Comparison of ENCODE assay signal across 9 cellular contexts in the genomic region with DNA sequence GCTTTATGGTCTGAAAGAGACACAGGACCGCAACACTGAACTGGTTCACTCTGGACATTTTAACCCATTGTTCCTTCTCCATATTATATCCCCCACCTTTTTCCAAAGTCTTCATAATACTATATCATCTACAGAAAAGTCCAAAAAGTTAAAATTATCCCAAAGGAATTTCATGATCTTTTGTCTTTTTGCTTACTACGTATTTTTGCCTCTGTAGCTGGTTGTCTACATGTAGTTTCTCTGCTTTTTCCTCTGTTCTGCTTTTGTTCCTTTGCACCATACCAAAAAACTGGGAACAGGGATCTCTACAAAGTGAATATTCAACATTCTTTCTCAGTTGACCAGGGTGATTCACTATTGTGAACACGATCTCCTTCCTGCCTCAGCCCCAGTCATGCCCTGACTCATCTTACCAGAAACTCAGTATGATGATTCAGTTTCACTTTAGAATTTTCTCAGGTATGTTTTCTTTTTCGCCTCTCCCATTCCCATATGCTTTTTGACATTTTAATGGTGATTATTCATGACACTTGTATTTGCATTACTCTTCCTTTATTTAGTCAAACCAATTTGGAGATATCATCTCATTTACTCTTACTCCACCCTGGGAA. TPM values are rescaled to one million over a fixed set of nuclear protein-coding genes. Genes with fewer than 3 reads are reported as not detected.
A peak's percentile ranks its signal among the peaks of the same experiment; 100 is the strongest.
DNase-seq lines count a peak whose midpoint lies in the region; ATAC-seq, FAIRE-seq and TF ChIP-seq lines count a peak whose summit lies in the region.
"Had no signal": no experiment of that assay in that cellular context is flagged by ENCODE, and none has a peak within 500 bp of the region (broad histone marks: within the 10 kb centered on the region; RNA-seq: fewer than 3 reads in every experiment).

No MANE protein-coding gene starts in this region.

- no peaks in the 10 kb centered on the region for H3K79me2 ChIP-seq in keratinocyte (ENCODE audit: control insufficient read depth, insufficient read depth, low read length)

- CTCF ChIA-PET in activated naive CD4-positive, alpha-beta T cell treated with anti-CD3 and anti-CD28 coated beads, Interleukin-2, amount 10 ng/mL, durations not matched to agents 7 days and 5 days (lab: Charles Lee) = no interaction called here

- H3K4me2 ChIP-seq in keratinocyte (ENCODE audit: control insufficient read depth, extremely low read depth, insufficient read depth, low read depth, low read length) = peak overlapping the region; percentile 79

- H3K9ac ChIP-seq in keratinocyte (ENCODE audit: control insufficient read depth, extremely low read depth, insufficient read depth, low read length) (peak overlapping the region; percentile 70), kidney (ENCODE audit: low read length in 2 of 2) (no peak overlapping the region)

- H3K4me3 ChIP-seq in keratinocyte (ENCODE audit: control insufficient read depth in 2 of 3, extremely low read depth in 1 of 3, insufficient read depth in 2 of 3, low read depth in 1 of 3, low read length in 3 of 3) = peak overlapping the region in 1 of 3 experiments; percentile 45
- H3K4me3 ChIP-seq in lower lobe of right lung = no peak overlapping the region
- H3K4me3 ChIP-seq in kidney (ENCODE audit: low read length in 2 of 2) = no peak overlapping the region
- H3K4me3 ChIP-seq in prostate gland = no peak overlapping the region

- peaks cover 14% of the 10 kb centered on the region for H3K4me1 Mint-ChIP-seq in activated naive CD4-positive, alpha-beta T cell treated with anti-CD3 and anti-CD28 coated beads, Interleukin-2, amount 10 ng/mL, durations not matched to agents 7 days and 5 days

- in situ Hi-C loops in ACHN (cut with HindIII; ENCODE audit: low pct_ligation_motif_present, low pct_unique_long_range_greater_than_20kb, low sequenced_read_pairs) = no loop called here

- H3K27ac Mint-ChIP-seq in activated naive CD4-positive, alpha-beta T cell treated with anti-CD3 and anti-CD28 coated beads, Interleukin-2, amount 10 ng/mL, durations not matched to agents 7 days and 5 days = peak overlapping the region; percentile 75

- 59% methylated on average over 4 of the region's 4 CpGs for WGBS in prostate gland

- TF ChIP-seq CTCF in keratinocyte (optimal IDR thresholded peaks at IDR 0.05 in 1 of 3, IDR thresholded peaks at IDR 0.05 in 1 of 3, conservative IDR thresholded peaks at IDR 0.05 in 1 of 3; ENCODE audit: extremely low read depth in 1 of 3, insufficient read depth in 2 of 3, low read length in 3 of 3) (no peak), lower lobe of right lung (IDR thresholded peaks at IDR 0.05) (no peak), kidney (IDR thresholded peaks at IDR 0.05; ENCODE audit: borderline replicate concordance, extremely low read depth, insufficient read depth) (no peak), prostate gland (IDR thresholded peaks at IDR 0.05) (no peak)

- TF ChIP-seq POLR2A in prostate gland (IDR thresholded peaks at IDR 0.05) = no peak

- H4K20me1 ChIP-seq in keratinocyte (ENCODE audit: control insufficient read depth, extremely low read depth, insufficient read depth, low read length) = no peaks in the 10 kb centered on the region

- peak; percentile 93 for FAIRE-seq in keratinocyte (lab: Jason Lieb, UNC)
- FAIRE-seq in kidney (lab: Jason Lieb, UNC) = no peak
- FAIRE-seq: G401.6 had no signal

- no peak overlapping the region for H2AFZ ChIP-seq in keratinocyte (ENCODE audit: control insufficient read depth, low read length)

- no peaks in the 10 kb centered on the region for H3K9me1 ChIP-seq in keratinocyte (ENCODE audit: control insufficient read depth, extremely low read depth, insufficient read depth, low read length)

- H3K9me3 ChIP-seq in keratinocyte (ENCODE audit: control insufficient read depth, low read depth, low read length) (no peaks in the 10 kb centered on the region), lower lobe of right lung (no peaks in the 10 kb centered on the region), kidney (ENCODE audit: control insufficient read depth in 1 of 2, low read length in 2 of 2) (no peaks in the 10 kb centered on the region), prostate gland (no peaks in the 10 kb centered on the region)

- no peaks in the 10 kb centered on the region for H3K27me3 ChIP-seq in keratinocyte (ENCODE audit: control insufficient read depth, extremely low read depth, insufficient read depth, low read length)
- H3K27me3 ChIP-seq in lower lobe of right lung (ENCODE audit: low read depth) = no peaks in the 10 kb centered on the region
- H3K27me3 ChIP-seq in prostate gland (replicated peaks; ENCODE audit: insufficient read depth) = no peaks in the 10 kb centered on the region

- H3K9me3 Mint-ChIP-seq in activated naive CD4-positive, alpha-beta T cell treated with anti-CD3 and anti-CD28 coated beads, Interleukin-2, amount 10 ng/mL, durations not matched to agents 7 days and 5 days = no peaks in the 10 kb centered on the region

- H3K36me3 ChIP-seq in keratinocyte (ENCODE audit: control insufficient read depth in 2 of 2, extremely low read depth in 1 of 2, insufficient read depth in 2 of 2, low read length in 2 of 2) = peaks cover 4 to 11% of the 10 kb centered on the region in 2 experiments
- peaks cover 93% of the 10 kb centered on the region for H3K36me3 ChIP-seq in lower lobe of right lung
- H3K36me3 ChIP-seq in kidney (ENCODE audit: control insufficient read depth in 1 of 2, insufficient read depth in 2 of 2, low read length in 2 of 2) = peaks cover 40 to 53% of the 10 kb centered on the region in 2 donors
- H3K36me3 ChIP-seq in prostate gland = no peaks in the 10 kb centered on the region

- no peak overlapping the region for H3K4me3 Mint-ChIP-seq in activated naive CD4-positive, alpha-beta T cell treated with anti-CD3 and anti-CD28 coated beads, Interleukin-2, amount 10 ng/mL, durations not matched to agents 7 days and 5 days

- dilution Hi-C loops in keratinocyte (cut with MboI; ENCODE audit: extremely low pct_ligation_motif_present, low sequenced_read_pairs) = no loop called here

- H3K27ac ChIP-seq in keratinocyte (ENCODE audit: control insufficient read depth, insufficient read depth, low read length) (peak overlapping the region; percentile 94), lower lobe of right lung (no peak overlapping the region), kidney (ENCODE audit: low read depth in 2 of 2, low read length in 2 of 2) (no peak overlapping the region), prostate gland (no peak overlapping the region)

- peaks cover 55% of the 10 kb centered on the region for H3K36me3 Mint-ChIP-seq in activated naive CD4-positive, alpha-beta T cell treated with anti-CD3 and anti-CD28 coated beads, Interleukin-2, amount 10 ng/mL, durations not matched to agents 7 days and 5 days

- DNase-seq in ACHN (peak; percentile 83), HK-2 (ENCODE audit: unreplicated experiment) (peak; percentile 20), keratinocyte (ENCODE audit: low read depth, low spot score) (peak; percentile 63), HUDEP-2 (lab: John Stamatoyannopoulos, UW; ENCODE audit: unreplicated experiment in 76 of 76) (no peak), lower lobe of right lung (no peak), kidney (no peak), prostate gland (ENCODE audit: low spot score) (no peak)
- DNase-seq in activated naive CD4-positive, alpha-beta T cell treated with anti-CD3 and anti-CD28 coated beads, Interleukin-2, amount 10 ng/mL, durations not matched to agents 7 days and 5 days = peak; percentile 23

- no peak for ATAC-seq in lower lobe of right lung

- intact Hi-C loops in lower lobe of right lung (cut with DNase I) = no loop called here
- intact Hi-C loops in kidney (cut with DNase I) = no loop called here
- intact Hi-C loops in prostate gland (cut with DNase I) = no loop called here

- H3K4me1 ChIP-seq in keratinocyte (ENCODE audit: control insufficient read depth, extremely low read depth, insufficient read depth, low read length) (peaks cover 25% of the 10 kb centered on the region), lower lobe of right lung (no peaks in the 10 kb centered on the region), kidney (ENCODE audit: control insufficient read depth in 1 of 2, insufficient read depth in 1 of 2, low read depth in 1 of 2, low read length in 2 of 2) (no peaks in the 10 kb centered on the region), prostate gland (replicated peaks) (no peaks in the 10 kb centered on the region)

- H3K27me3 Mint-ChIP-seq in activated naive CD4-positive, alpha-beta T cell treated with anti-CD3 and anti-CD28 coated beads, Interleukin-2, amount 10 ng/mL, durations not matched to agents 7 days and 5 days = no peaks in the 10 kb centered on the region

RNA-seq across cellular contexts. Expression of a gene that starts 14.4 kb away (rescaled TPM):
- polyA plus RNA-seq in keratinocyte (97.3 to 185 TPM (median 145 TPM) in 3 replicates), kidney (ENCODE audit: insufficient read depth, low read depth, low replicate concordance) (129 TPM)
- 70.4 TPM for polyA plus RNA-seq in keratinocyte (2011; ENCODE audit: low read depth)
- polyA plus RNA-seq in keratinocyte (2011; cell fraction: cytosol; rRNA removed) = 126 and 173 TPM in 2 replicates
- 102 and 104 TPM in 2 replicates for polyA plus RNA-seq in keratinocyte (2011; cell fraction: nucleus; rRNA removed)
- 136 and 152 TPM in 2 replicates for polyA plus RNA-seq in keratinocyte (2012; ENCODE audit: low replicate concordance)
- 31.7 to 37.3 TPM (median 34.9 TPM) in 3 replicates for polyA minus RNA-seq in keratinocyte
- 52.4 TPM for polyA minus RNA-seq in keratinocyte (2011; cell fraction: cytosol; rRNA and poly(A)+ RNA removed)
- 16.4 and 26.0 TPM in 2 replicates for polyA minus RNA-seq in keratinocyte (2011; cell fraction: nucleus; rRNA and poly(A)+ RNA removed)
- total RNA-seq in lower lobe of right lung (84.6 TPM), kidney (88.9 TPM), prostate gland (100 to 1,000 TPM; 144 to 146 TPM)

RNA-seq across cellular contexts. Expression of a gene that starts 29.4 kb away (rescaled TPM):
- 26.9 to 54.0 TPM (median 31.4 TPM) in 3 replicates for polyA plus RNA-seq in keratinocyte
- 43.0 TPM for polyA plus RNA-seq in keratinocyte (2011; ENCODE audit: low read depth)
- 15.5 and 29.8 TPM in 2 replicates for polyA plus RNA-seq in keratinocyte (2011; cell fraction: cytosol; rRNA removed)
- polyA plus RNA-seq in keratinocyte (2011; cell fraction: nucleus; rRNA removed) = 34.7 and 55.8 TPM in 2 replicates
- polyA plus RNA-seq in keratinocyte (2012; ENCODE audit: low replicate concordance) = 23.9 and 37.4 TPM in 2 replicates
- 1.9 to 34.7 TPM (median 13.1 TPM) in 3 replicates for polyA minus RNA-seq in keratinocyte
- polyA minus RNA-seq in keratinocyte (2011; cell fraction: cytosol; rRNA and poly(A)+ RNA removed) = 37.4 TPM
- polyA minus RNA-seq in keratinocyte (2011; cell fraction: nucleus; rRNA and poly(A)+ RNA removed) = 28.5 and 60.0 TPM in 2 replicates
- total RNA-seq in lower lobe of right lung = 44.1 TPM
- 32.2 TPM for total RNA-seq in kidney
- 15.6 TPM for polyA plus RNA-seq in kidney (ENCODE audit: insufficient read depth, low read depth, low replicate concordance)
- total RNA-seq in prostate gland = 10 to 100 TPM; 24.8 to 53.6 TPM

Comparison
In these comparisons a context has a peak if more than half of its experiments do, and no peak if none do; other contexts are left out.
1. DNase-seq: peak in ACHN (single experiment), HK-2 (single experiment), activated naive CD4-positive, alpha-beta T cell treated with anti-CD3 and anti-CD28 coated beads, Interleukin-2, amount 10 ng/mL, durations not matched to agents 7 days and 5 days (single experiment) and keratinocyte (single experiment); none in HUDEP-2 (0 of 76), lower lobe of right lung (single experiment), kidney (single experiment) and prostate gland (single experiment).